ENCODE assay signal across 1 cellular context in genomic region chr1:18955442-18956188, GRCh38.
TF ChIP-seq lines count a peak whose summit lies in the region.

No MANE protein-coding gene starts in this region.

TF ChIP-seq in HepG2, 621 proteins besides CTCF, POLR2A, EP300 and RAD21 (continued from another document):
- TF ChIP-seq UBTF (CRISPR knock-in tag; IDR thresholded peaks at IDR 0.05) (peak; percentile 85), ZNF430 (CRISPR knock-in tag; IDR thresholded peaks at IDR 0.05) (peak; percentile 51; the same call in 1 of the 2 replicates), ZFP36L1 (CRISPR knock-in tag; IDR thresholded peaks at IDR 0.05) (no peak), ZNF879 (CRISPR knock-in tag; IDR thresholded peaks at IDR 0.05) (no peak), SPEN (CRISPR knock-in tag; IDR thresholded peaks at IDR 0.05; ENCODE audit: low read depth) (peak; percentile 47), WIZ (CRISPR knock-in tag; IDR thresholded peaks at IDR 0.05) (no peak), ZNF563 (CRISPR knock-in tag; IDR thresholded peaks at IDR 0.05) (no peak; the same call in none of the 2 replicates), PRPF4 (IDR thresholded peaks at IDR 0.05; ENCODE audit: low read depth, low read length, poor library complexity, severe bottlenecking) (no peak)
